In genomic region chr16:50491516-50491915, GRCh38 we compare ENCODE assay signal across 23 cellular contexts. TPM values are rescaled to one million over a fixed set of nuclear protein-coding genes. Genes with fewer than 3 reads are reported as not detected.
"Had no signal": no experiment of that assay in that cellular context is flagged by ENCODE, and none has a peak within 500 bp of the region (broad histone marks: within the 10 kb centered on the region; RNA-seq: fewer than 3 reads in every experiment).

No MANE protein-coding gene starts in this region.

- H3K36me3 ChIP-seq: ascending aorta, breast epithelium, cardiac muscle cell, colonic mucosa had no signal

- H3K27ac Mint-ChIP-seq: activated CD4-positive, alpha-beta T cell treated with anti-CD3 and anti-CD28 coated beads, Interleukin-2, amount 10 ng/mL, durations not matched to agents 7 days and 5 days; activated CD8-positive, alpha-beta T cell treated with anti-CD3 and anti-CD28 coated beads, Interleukin-2, amount 10 ng/mL, durations not matched to agents 7 days and 5 days; activated naive CD8-positive, alpha-beta T cell treated with anti-CD3 and anti-CD28 coated beads, Interleukin-2, amount 10 ng/mL, durations not matched to agents 7 days and 5 days; activated T-helper 17 cell treated with anti-CD3 and anti-CD28 coated beads, Interleukin-2, amount 50 U/mL, for 72 hours; brain had no signal

- H3K36me3 Mint-ChIP-seq: activated naive CD4-positive, alpha-beta T cell treated with anti-CD3 and anti-CD28 coated beads, Interleukin-2, amount 50 U/mL, for 72 hours; activated naive CD8-positive, alpha-beta T cell treated with anti-CD3 and anti-CD28 coated beads, Interleukin-2, amount 10 ng/mL, durations not matched to agents 7 days and 5 days; brain had no signal

- H3K27me3 ChIP-seq: ascending aorta, breast epithelium, colonic mucosa had no signal

- H3K4me1 ChIP-seq: ascending aorta, breast epithelium, colonic mucosa had no signal

- DNase-seq: activated CD4-positive, alpha-beta T cell treated with anti-CD3 and anti-CD28 coated beads for 1 hour; activated CD4-positive, alpha-beta T cell treated with anti-CD3 and anti-CD28 coated beads for 4 hours; activated CD4-positive, alpha-beta T cell treated with anti-CD3 and anti-CD28 coated beads, Interleukin-2, amount 10 ng/mL, durations not matched to agents 7 days and 5 days; activated CD4-positive, alpha-beta T cell treated with anti-CD3 and anti-CD28 coated beads, Interleukin-2, amount 50 U/mL, for 4 hours; activated CD8-positive, alpha-beta T cell treated with anti-CD3 and anti-CD28 coated beads, Interleukin-2, amount 10 ng/mL, durations not matched to agents 7 days and 5 days; activated effector memory CD4-positive, alpha-beta T cell treated with Interleukin-2 at 50 U/mL for 16 hours; activated gamma-delta T cell treated with Interleukin-2 at 50 U/mL for 16 hours; activated naive CD4-positive, alpha-beta T cell treated with Interleukin-2 at 50 U/mL for 16 hours; activated naive CD8-positive, alpha-beta T cell treated with anti-CD3 and anti-CD28 coated beads, Interleukin-2, amount 10 ng/mL, durations not matched to agents 7 days and 5 days; activated T-cell treated with anti-CD3 and anti-CD28 coated beads, Interleukin-2, amount 50 U/mL, for 4 hours; central memory CD4-positive, alpha-beta T cell; cerebellar nuclear complex; colonic mucosa; effector CD8-positive, alpha-beta T cell; foreskin fibroblast; T-helper 2 cell had no signal

- H3K9me3 Mint-ChIP-seq: activated T-cell treated with anti-CD3 and anti-CD28 coated beads, Interleukin-2, amount 50 U/mL, for 4 hours; activated T-helper 17 cell treated with anti-CD3 and anti-CD28 coated beads, Interleukin-2, amount 50 U/mL, for 72 hours had no signal

- H3K27ac ChIP-seq: ascending aorta, breast epithelium, cardiac muscle cell, colonic mucosa had no signal

- H3K4me3 ChIP-seq: ascending aorta, breast epithelium, cardiac muscle cell, colonic mucosa had no signal

- H3K4me3 Mint-ChIP-seq: activated CD4-positive, alpha-beta T cell treated with anti-CD3 and anti-CD28 coated beads, Interleukin-2, amount 10 ng/mL, durations not matched to agents 7 days and 5 days; activated CD8-positive, alpha-beta T cell treated with anti-CD3 and anti-CD28 coated beads, Interleukin-2, amount 10 ng/mL, durations not matched to agents 7 days and 5 days; activated naive CD8-positive, alpha-beta T cell treated with anti-CD3 and anti-CD28 coated beads, Interleukin-2, amount 10 ng/mL, durations not matched to agents 7 days and 5 days; activated T-cell treated with anti-CD3 and anti-CD28 coated beads, Interleukin-2, amount 50 U/mL, for 4 hours; activated T-helper 17 cell treated with anti-CD3 and anti-CD28 coated beads, Interleukin-2, amount 50 U/mL, for 72 hours; brain had no signal

- H3K4me1 Mint-ChIP-seq: activated CD4-positive, alpha-beta T cell treated with anti-CD3 and anti-CD28 coated beads, Interleukin-2, amount 10 ng/mL, durations not matched to agents 7 days and 5 days; activated naive CD8-positive, alpha-beta T cell treated with anti-CD3 and anti-CD28 coated beads, Interleukin-2, amount 10 ng/mL, durations not matched to agents 7 days and 5 days; activated T-helper 17 cell treated with anti-CD3 and anti-CD28 coated beads, Interleukin-2, amount 50 U/mL, for 72 hours; brain had no signal

- H3K9me3 ChIP-seq: ascending aorta, breast epithelium, colonic mucosa had no signal

RNA-seq across cellular contexts. Expression of gene NKD1, which starts 56.7 kb away (rescaled TPM):
- total RNA-seq: epithelial cell of proximal tubule had no signal
